ENCODE assay signal across 29 cellular contexts in genomic region chr3:128515967-128516366, GRCh38. TPM values are rescaled to one million over a fixed set of nuclear protein-coding genes. Genes with fewer than 3 reads are reported as not detected.
"Had no signal": no experiment of that assay in that cellular context is flagged by ENCODE, and none has a peak within 500 bp of the region (broad histone marks: within the 10 kb centered on the region; RNA-seq: fewer than 3 reads in every experiment).

No MANE protein-coding gene starts in this region.

- ATAC-seq: heart left ventricle; mucosa of descending colon; naive thymus-derived CD8-positive, alpha-beta T cell; psoas muscle; right lobe of liver; stimulated activated memory B cell treated with anti-CD40 and anti-IgM and Interleukin-4, amounts not matched to agents 10 μg/mL and 1 μg/mL and 100 μg/mL, for 72 hours had no signal

- H3K4me3 ChIP-seq: heart left ventricle, mucosa of descending colon, psoas muscle, right lobe of liver, spleen, tibial artery, upper lobe of left lung, uterus had no signal

- H3K4me1 ChIP-seq: heart left ventricle, psoas muscle, right lobe of liver, spleen, tibial artery, upper lobe of left lung, uterus had no signal

- H3K27ac ChIP-seq: heart left ventricle, neutrophil, psoas muscle, right lobe of liver, spleen, tibial artery, upper lobe of left lung, uterus had no signal

- H3K36me3 ChIP-seq: heart left ventricle, neutrophil, right lobe of liver, spleen, tibial artery, upper lobe of left lung, uterus had no signal

- H3K9me3 ChIP-seq: neutrophil, uterus had no signal

- DNase-seq: effector CD4-positive, alpha-beta T cell; endodermal cell; heart left ventricle; hippocampal formation; kidney glomerular epithelial cell; mucosa of descending colon; naive thymus-derived CD8-positive, alpha-beta T cell; psoas muscle; retina; right lobe of liver; spleen; stimulated activated CD4-positive, alpha-beta T cell treated with anti-CD3 and anti-CD28 coated beads, Interleukin-15, amount 100 ng/mL, for 24 hours; stimulated activated CD4-positive, alpha-beta T cell treated with anti-CD3 and anti-CD28 coated beads, Interleukin-1b, Interleukin-23, amount 100 ng/mL, for 48 hours; stimulated activated CD4-positive, alpha-beta T cell treated with anti-CD3 and anti-CD28 coated beads, Interleukin-4, amount 100 ng/mL, for 24 hours; tibial artery; upper lobe of left lung; uterus had no signal

- H3K27me3 ChIP-seq: neutrophil, right lobe of liver, upper lobe of left lung, uterus had no signal

RNA-seq across cellular contexts. Expression of gene GATA2, which starts 23.0 kb away (rescaled TPM):
- total RNA-seq: naive thymus-derived CD8-positive, alpha-beta T cell had no signal
- polyA plus RNA-seq: naive thymus-derived CD8-positive, alpha-beta T cell; neural cell had no signal

RNA-seq across cellular contexts. Expression of gene DNAJB8, which starts 49.3 kb away (rescaled TPM):
- total RNA-seq: dermis microvascular lymphatic vessel endothelial cell; endodermal cell; endothelial cell of umbilical vein; frontal cortex; glomerular endothelial cell; heart left ventricle; lower leg skin; mucosa of descending colon; naive thymus-derived CD8-positive, alpha-beta T cell; osteoblast; psoas muscle; right lobe of liver; skeletal muscle tissue; spleen; temporal lobe; upper lobe of left lung; uterus had no signal
- polyA plus RNA-seq: endothelial cell of umbilical vein; esophagus; heart left ventricle; naive thymus-derived CD8-positive, alpha-beta T cell; neural cell; psoas muscle; spleen had no signal
